In genomic region chr6:104957301-104958177, GRCh38 we compare ENCODE assay signal across 14 cellular contexts. TPM values are rescaled to one million over a fixed set of nuclear protein-coding genes. Genes with fewer than 3 reads are reported as not detected.
DNase-seq lines count a peak whose midpoint lies in the region; ATAC-seq and TF ChIP-seq lines count a peak whose summit lies in the region.
"Had no signal": no experiment of that assay in that cellular context is flagged by ENCODE, and none has a peak within 500 bp of the region (broad histone marks: within the 10 kb centered on the region; RNA-seq: fewer than 3 reads in every experiment).

No MANE protein-coding gene starts in this region.

- H3K27ac ChIP-seq in iPS DF 6.9 (ENCODE audit: low read length) = peak overlapping the region; percentile 95
- H3K27ac ChIP-seq in suprapubic skin = no peak overlapping the region
- H3K27ac ChIP-seq: tibial nerve had no signal

- H3K4me1 ChIP-seq in BE2C (peaks cover 2% of the 10 kb centered on the region; the same call in 1 of the 2 replicates), iPS DF 6.9 (ENCODE audit: control insufficient read depth, insufficient read depth, low read length) (no peaks in the 10 kb centered on the region), suprapubic skin (peaks cover 13% of the 10 kb centered on the region)

- no peaks in the 10 kb centered on the region for H3K9me3 ChIP-seq in BE2C
- no peaks in the 10 kb centered on the region for H3K9me3 ChIP-seq in iPS DF 6.9 (ENCODE audit: control insufficient read depth, insufficient read depth, low read length)
- H3K9me3 ChIP-seq in suprapubic skin = no peaks in the 10 kb centered on the region

- H3K27me3 ChIP-seq in BE2C (no peaks in the 10 kb centered on the region), iPS DF 6.9 (ENCODE audit: control insufficient read depth, insufficient read depth, low read length) (no peaks in the 10 kb centered on the region), suprapubic skin (peaks cover 75% of the 10 kb centered on the region)

- TF ChIP-seq EP300 in suprapubic skin (IDR thresholded peaks at IDR 0.05) = no peak

- peak overlapping the region; percentile 96 for H3K4me3 ChIP-seq in BE2C (ENCODE audit: low read depth, low read length)
- peak overlapping the region; percentile 56; the same call in 1 of the 2 replicates for H3K4me3 ChIP-seq in iPS DF 6.9 (ENCODE audit: low read length)
- H3K4me3 ChIP-seq in suprapubic skin = no peak overlapping the region
- H3K4me3 ChIP-seq: tibial nerve had no signal

- DNase-seq in BE2C = peak; percentile 61
- peak; percentile 60 for DNase-seq in HT1080 (ENCODE audit: low read depth)
- DNase-seq in SKM-1 treated with dmso at 0.1 percent for 144 hours (lab: John Stamatoyannopoulos, UW; ENCODE audit: unreplicated experiment) = peak; percentile 60
- no peak for DNase-seq in iPS DF 6.9 (ENCODE audit: low read depth, low spot score)
- DNase-seq in NCI-H510A (lab: John Stamatoyannopoulos, UW) = no peak
- no peak for DNase-seq in suprapubic skin (ENCODE audit: low spot score in 2 of 2)
- DNase-seq: activated T-cell treated with anti-CD3 and anti-CD28 coated beads, Interleukin-2, amount 50 U/mL, for 4 hours; CD8-positive, alpha-beta T cell; cortex of kidney; NCI-H1436 had no signal

- WGBS in iPS DF 6.9 (ENCODE audit: insufficient coverage, insufficient read length) = no CpG with 5 or more reads among the region's 21 CpGs
- WGBS in suprapubic skin = 12% methylated on average over 21 of the region's 21 CpGs

- ATAC-seq in HG02870 (IDR thresholded peaks at IDR 0.05; ENCODE audit: unreplicated experiment) = no peak
- ATAC-seq in GM21825 (IDR thresholded peaks at IDR 0.05; ENCODE audit: unreplicated experiment) = no peak
- ATAC-seq: activated T-cell treated with anti-CD3 and anti-CD28 coated beads, Interleukin-2, amount 50 U/mL, for 4 hours; CD8-positive, alpha-beta T cell; natural killer cell treated with Interleukin-12 subunit alpha and Interleukin-12 subunit beta and Interleukin-15 and Interleukin-18, amount 100 ng/mL, for 72 hours had no signal

- peaks cover 27% of the 10 kb centered on the region for H3K36me3 ChIP-seq in BE2C
- no peaks in the 10 kb centered on the region for H3K36me3 ChIP-seq in iPS DF 6.9 (ENCODE audit: control insufficient read depth, insufficient read depth, low read length)
- no peaks in the 10 kb centered on the region for H3K36me3 ChIP-seq in suprapubic skin
- H3K36me3 ChIP-seq: tibial nerve had no signal

- TF ChIP-seq POLR2A in suprapubic skin (IDR thresholded peaks at IDR 0.05) = no peak

- no peak for TF ChIP-seq CTCF in BE2C (IDR thresholded peaks at IDR 0.05; ENCODE audit: low read depth, low read length)
- TF ChIP-seq CTCF in suprapubic skin (IDR thresholded peaks at IDR 0.05) = no peak

RNA-seq across cellular contexts. Expression of gene LIN28B, which starts 0.6 kb away (rescaled TPM):
- polyA plus RNA-seq in BE2C (2012; ENCODE audit: insufficient read depth, insufficient read length, low read depth) = 9.6 TPM
- total RNA-seq in HT1080 (2014; rRNA removed; shearing (Covaris generic)) = 2.3 and 2.5 TPM in 2 replicates
- 1.5 and 1.7 TPM in 2 replicates for polyA plus RNA-seq in HT1080 (2015; cell fraction: cytosol; rRNA removed)
- 1.8 and 2.2 TPM in 2 replicates for polyA plus RNA-seq in HT1080 (2015; cell fraction: nucleus; rRNA removed)
- total RNA-seq in suprapubic skin = not detected
- total RNA-seq: CD8-positive, alpha-beta T cell; natural killer cell treated with Interleukin-12 subunit alpha and Interleukin-12 subunit beta and Interleukin-15 and Interleukin-18, amount 100 ng/mL, for 72 hours; tibial nerve had no signal

Comparison
In these comparisons a context has a peak if more than half of its experiments do, and no peak if none do; other contexts are left out.
1. DNase-seq: peak in BE2C (single experiment), HT1080 (single experiment) and SKM-1 treated with dmso at 0.1 percent for 144 hours (single experiment); none in iPS DF 6.9 (single experiment), NCI-H510A (single experiment) and suprapubic skin (0 of 2).